21 cellular contexts compared by ENCODE assay signal in genomic region chr1:6012529-6013318, GRCh38. TPM values are rescaled to one million over a fixed set of nuclear protein-coding genes. Genes with fewer than 3 reads are reported as not detected.
DNase-seq lines count a peak whose midpoint lies in the region; ATAC-seq and TF ChIP-seq lines count a peak whose summit lies in the region.
"Had no signal": no experiment of that assay in that cellular context is flagged by ENCODE, and none has a peak within 500 bp of the region (broad histone marks: within the 10 kb centered on the region; RNA-seq: fewer than 3 reads in every experiment).

No MANE protein-coding gene starts in this region.

- H3K27ac Mint-ChIP-seq in stimulated activated naive CD8-positive, alpha-beta T cell treated with anti-CD3 and anti-CD28 coated beads, Interleukin-15, amount 100 ng/mL, for 72 hours, result no peak overlapping the region
- H3K27ac Mint-ChIP-seq in glutamatergic neuron (ENCODE audit: unreplicated experiment) (no peak overlapping the region), naive B cell (peak overlapping the region in 3 of 6 donors; percentile 5 to 56 (median 29)), osteocyte (ENCODE audit: unreplicated experiment) (no peak overlapping the region)
- H3K27ac Mint-ChIP-seq: activated naive CD4-positive, alpha-beta T cell treated with anti-CD3 and anti-CD28 coated beads, Interleukin-2, amount 50 U/mL, for 24 hours; nephron had no signal

- ATAC-seq in stimulated activated naive CD8-positive, alpha-beta T cell treated with anti-CD3 and anti-CD28 coated beads, Interleukin-15, amount 100 ng/mL, for 72 hours, result peak; percentile 54
- ATAC-seq in stimulated activated naive CD8-positive, alpha-beta T cell treated with anti-CD3 and anti-CD28 coated beads, Interleukin-15, Interleukin-2, amounts not matched to agents 100 U/mL and 50 U/mL, for 24 hours, result no peak
- ATAC-seq in naive B cell (ENCODE audit: low read depth in 2 of 2) (peak; percentile 51 to 55), GM18858 (IDR thresholded peaks at IDR 0.05; ENCODE audit: unreplicated experiment) (no peak), HG02642 (IDR thresholded peaks at IDR 0.05; ENCODE audit: poor library complexity, unreplicated experiment) (no peak)
- ATAC-seq: esophagus mucosa, psoas muscle had no signal

- H3K4me3 Mint-ChIP-seq in stimulated activated naive CD8-positive, alpha-beta T cell treated with anti-CD3 and anti-CD28 coated beads, Interleukin-15, amount 100 ng/mL, for 72 hours, result no peak overlapping the region
- H3K4me3 Mint-ChIP-seq in glutamatergic neuron (ENCODE audit: unreplicated experiment) (no peak overlapping the region), naive B cell (peak overlapping the region in 2 of 8 donors; percentile 40 to 42), osteocyte (ENCODE audit: unreplicated experiment) (no peak overlapping the region)
- H3K4me3 Mint-ChIP-seq: activated naive CD4-positive, alpha-beta T cell treated with anti-CD3 and anti-CD28 coated beads, Interleukin-2, amount 50 U/mL, for 24 hours; nephron had no signal

- H3K36me3 Mint-ChIP-seq in glutamatergic neuron (ENCODE audit: unreplicated experiment) (no peaks in the 10 kb centered on the region), naive B cell (no peaks in the 10 kb centered on the region), osteocyte (ENCODE audit: unreplicated experiment) (no peaks in the 10 kb centered on the region)
- H3K36me3 Mint-ChIP-seq: activated naive CD4-positive, alpha-beta T cell treated with anti-CD3 and anti-CD28 coated beads, Interleukin-2, amount 50 U/mL, for 24 hours had no signal

- TF ChIP-seq CTCF in glutamatergic neuron (IDR thresholded peaks at IDR 0.05; ENCODE audit: partially characterized antibody, unreplicated experiment) (no peak), osteocyte (IDR thresholded peaks at IDR 0.05) (no peak)

- DNase-seq in stimulated activated naive CD8-positive, alpha-beta T cell treated with anti-CD3 and anti-CD28 coated beads, Interleukin-15, amount 100 ng/mL, for 72 hours, result no peak
- no peak for DNase-seq in stimulated activated naive CD8-positive, alpha-beta T cell treated with anti-CD3 and anti-CD28 coated beads, Interleukin-15, Interleukin-2, amounts not matched to agents 100 U/mL and 50 U/mL, for 24 hours
- DNase-seq in glutamatergic neuron (peak; percentile 2), naive B cell (no peak), osteocyte (ENCODE audit: extremely low spot score, unreplicated experiment) (no peak), NCI-H187 (lab: John Stamatoyannopoulos, UW) (no peak)
- DNase-seq: activated CD4-positive, alpha-beta T cell treated with anti-CD3 and anti-CD28 coated beads, Interleukin-2, amount 50 U/mL, for 4 hours; activated T-cell treated with anti-CD3 and anti-CD28 coated beads, Interleukin-2, amount 50 U/mL, for 1 hour; brain microvascular endothelial cell; C1 segment of cervical spinal cord; GM23248; MG63; NCI-H1694; NCI-H2227 treated with DMSO at 0.1 percent for 48 hours; stimulated activated CD4-positive, alpha-beta T cell treated with anti-CD3 and anti-CD28 coated beads, Interleukin-4, amount 100 ng/mL, for 4 hours had no signal

- no peaks in the 10 kb centered on the region for H3K9me3 Mint-ChIP-seq in stimulated activated naive CD8-positive, alpha-beta T cell treated with anti-CD3 and anti-CD28 coated beads, Interleukin-15, amount 100 ng/mL, for 72 hours
- peaks cover 7% of the 10 kb centered on the region for H3K9me3 Mint-ChIP-seq in glutamatergic neuron (ENCODE audit: unreplicated experiment)
- no peaks in the 10 kb centered on the region for H3K9me3 Mint-ChIP-seq in naive B cell
- H3K9me3 Mint-ChIP-seq in osteocyte (ENCODE audit: unreplicated experiment), result no peaks in the 10 kb centered on the region
- H3K9me3 Mint-ChIP-seq: activated naive CD4-positive, alpha-beta T cell treated with anti-CD3 and anti-CD28 coated beads, Interleukin-2, amount 50 U/mL, for 24 hours; nephron had no signal

- H3K27me3 Mint-ChIP-seq in stimulated activated naive CD8-positive, alpha-beta T cell treated with anti-CD3 and anti-CD28 coated beads, Interleukin-15, amount 100 ng/mL, for 72 hours, result no peaks in the 10 kb centered on the region
- peaks cover 7% of the 10 kb centered on the region for H3K27me3 Mint-ChIP-seq in glutamatergic neuron (ENCODE audit: unreplicated experiment)
- H3K27me3 Mint-ChIP-seq in naive B cell, result no peaks in the 10 kb centered on the region
- no peaks in the 10 kb centered on the region for H3K27me3 Mint-ChIP-seq in osteocyte (ENCODE audit: unreplicated experiment)
- H3K27me3 Mint-ChIP-seq: activated naive CD4-positive, alpha-beta T cell treated with anti-CD3 and anti-CD28 coated beads, Interleukin-2, amount 50 U/mL, for 24 hours had no signal

- H3K4me1 Mint-ChIP-seq in stimulated activated naive CD8-positive, alpha-beta T cell treated with anti-CD3 and anti-CD28 coated beads, Interleukin-15, amount 100 ng/mL, for 72 hours, result peaks cover 22% of the 10 kb centered on the region
- H3K4me1 Mint-ChIP-seq in glutamatergic neuron (ENCODE audit: low read depth, unreplicated experiment), result peaks cover 10% of the 10 kb centered on the region
- H3K4me1 Mint-ChIP-seq in naive B cell, result peaks cover 20 to 24% (median 22%) of the 10 kb centered on the region in 3 donors
- H3K4me1 Mint-ChIP-seq in osteocyte (ENCODE audit: unreplicated experiment), result no peaks in the 10 kb centered on the region

RNA-seq across cellular contexts. Expression of gene NPHP4, which starts 20.5 kb away (rescaled TPM):
- total RNA-seq in glutamatergic neuron (ENCODE audit: unreplicated experiment) (28.4 TPM), osteocyte (11.1 and 12.8 TPM in 2 replicates)
- 1 to 10 TPM in 2 of 6 donors, under 1 TPM in 3, not detected in 1; 0.51 to 1.1 (median 0.68) TPM for polyA plus RNA-seq in naive B cell (ENCODE audit: low read depth in 6 of 6)

RNA-seq across cellular contexts. Expression of gene KCNAB2, which starts 33.0 kb away (rescaled TPM):
- total RNA-seq in glutamatergic neuron (ENCODE audit: unreplicated experiment) (20.4 TPM), osteocyte (9.3 and 10.4 TPM in 2 replicates)
- 10 to 100 TPM; 10.2 to 16.8 (median 13.9) TPM for polyA plus RNA-seq in naive B cell (ENCODE audit: low read depth in 6 of 6)

Comparison
In these comparisons a context has a peak if more than half of its experiments do, and no peak if none do; other contexts are left out.
1. ATAC-seq: peak in stimulated activated naive CD8-positive, alpha-beta T cell treated with anti-CD3 and anti-CD28 coated beads, Interleukin-15, amount 100 ng/mL, for 72 hours (single experiment) and naive B cell (2 of 2); none in stimulated activated naive CD8-positive, alpha-beta T cell treated with anti-CD3 and anti-CD28 coated beads, Interleukin-15, Interleukin-2, amounts not matched to agents 100 U/mL and 50 U/mL, for 24 hours (single experiment), GM18858 (single experiment) and HG02642 (single experiment).